In the genomic region with DNA sequence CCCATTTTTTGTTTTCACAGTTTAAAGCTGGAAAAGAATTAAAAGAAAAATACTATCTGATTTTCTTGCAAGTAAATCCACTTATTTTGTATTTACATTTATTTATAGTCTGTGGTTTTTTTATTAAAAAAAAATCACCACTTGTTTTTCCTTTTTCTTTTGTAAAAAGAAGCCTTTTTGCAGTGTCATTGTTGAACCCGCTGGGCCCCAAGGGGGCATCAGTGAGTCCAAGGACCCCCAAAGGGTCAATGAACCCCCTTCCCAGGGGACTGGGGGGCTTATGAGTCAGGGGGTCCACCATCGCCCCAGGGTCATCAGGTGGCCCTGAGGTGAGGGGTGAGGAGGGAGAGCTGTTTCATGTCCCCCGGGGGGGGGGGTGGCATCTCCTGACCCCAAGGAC, we compare ENCODE assay signal across 18 cellular contexts.
"Had no signal": no experiment of that assay in that cellular context is flagged by ENCODE, and none has a peak within 500 bp of the region (broad histone marks: within the 10 kb centered on the region; RNA-seq: fewer than 3 reads in every experiment).

No MANE protein-coding gene starts in this region.

- H3K27me3 ChIP-seq: body of pancreas had no signal

- H3K4me3 Mint-ChIP-seq: activated CD4-positive, alpha-beta memory T cell treated with anti-CD3 and anti-CD28 coated beads for 36 hours; activated CD4-positive, alpha-beta T cell treated with anti-CD3 and anti-CD28 coated beads for 36 hours; activated CD8-positive, alpha-beta memory T cell treated with anti-CD3 and anti-CD28 coated beads, Interleukin-2, amount 10 ng/mL, durations not matched to agents 7 days and 5 days; nephron; stimulated activated naive CD8-positive, alpha-beta T cell treated with anti-CD3 and anti-CD28 coated beads, Interleukin-15, Interleukin-2, amounts not matched to agents 100 ng/mL and 50 ng/mL, for 24 hours had no signal

- DNase-seq: activated CD4-positive, alpha-beta T cell treated with anti-CD3 and anti-CD28 coated beads for 36 hours; activated CD8-positive, alpha-beta memory T cell treated with anti-CD3 and anti-CD28 coated beads, Interleukin-2, amount 10 ng/mL, durations not matched to agents 7 days and 5 days; activated T-cell treated with anti-CD3 and anti-CD28 coated beads, Interleukin-2, amount 50 U/mL, for 1 hour; body of pancreas; central memory CD4-positive, alpha-beta T cell; cortex of kidney; effector CD8-positive, alpha-beta T cell; head of caudate nucleus; right lobe of liver; trophoblast cell had no signal

- H3K4me1 ChIP-seq: body of pancreas, psoas muscle, right lobe of liver, suprapubic skin had no signal

- ATAC-seq: activated CD4-positive, alpha-beta T cell treated with anti-CD3 and anti-CD28 coated beads for 36 hours; activated CD8-positive, alpha-beta memory T cell treated with anti-CD3 and anti-CD28 coated beads, Interleukin-2, amount 10 ng/mL, durations not matched to agents 7 days and 5 days; activated naive CD4-positive, alpha-beta T cell treated with anti-CD3 and anti-CD28 coated beads, Interleukin-2, amount 50 U/mL, for 72 hours; body of pancreas; psoas muscle; right lobe of liver had no signal

- H3K9me3 Mint-ChIP-seq: activated CD4-positive, alpha-beta memory T cell treated with anti-CD3 and anti-CD28 coated beads for 36 hours; activated naive CD4-positive, alpha-beta T cell treated with anti-CD3 and anti-CD28 coated beads, Interleukin-2, amount 50 U/mL, for 72 hours; nephron; stimulated activated naive CD8-positive, alpha-beta T cell treated with anti-CD3 and anti-CD28 coated beads, Interleukin-15, Interleukin-2, amounts not matched to agents 100 ng/mL and 50 ng/mL, for 24 hours had no signal

- H3K4me3 ChIP-seq: body of pancreas, psoas muscle, right lobe of liver, smooth muscle cell, suprapubic skin had no signal

- H3K4me1 Mint-ChIP-seq: activated CD4-positive, alpha-beta T cell treated with anti-CD3 and anti-CD28 coated beads for 36 hours; activated CD8-positive, alpha-beta memory T cell treated with anti-CD3 and anti-CD28 coated beads, Interleukin-2, amount 10 ng/mL, durations not matched to agents 7 days and 5 days had no signal

- H3K4me2 ChIP-seq: smooth muscle cell had no signal

- H3K36me3 Mint-ChIP-seq: activated CD4-positive, alpha-beta memory T cell treated with anti-CD3 and anti-CD28 coated beads for 36 hours; activated CD8-positive, alpha-beta memory T cell treated with anti-CD3 and anti-CD28 coated beads, Interleukin-2, amount 10 ng/mL, durations not matched to agents 7 days and 5 days; activated naive CD4-positive, alpha-beta T cell treated with anti-CD3 and anti-CD28 coated beads, Interleukin-2, amount 50 U/mL, for 72 hours had no signal

- H3K27ac Mint-ChIP-seq: activated CD4-positive, alpha-beta memory T cell treated with anti-CD3 and anti-CD28 coated beads for 36 hours; activated CD4-positive, alpha-beta T cell treated with anti-CD3 and anti-CD28 coated beads for 36 hours; activated CD8-positive, alpha-beta memory T cell treated with anti-CD3 and anti-CD28 coated beads, Interleukin-2, amount 10 ng/mL, durations not matched to agents 7 days and 5 days; activated naive CD4-positive, alpha-beta T cell treated with anti-CD3 and anti-CD28 coated beads, Interleukin-2, amount 50 U/mL, for 72 hours; nephron; stimulated activated naive CD8-positive, alpha-beta T cell treated with anti-CD3 and anti-CD28 coated beads, Interleukin-15, Interleukin-2, amounts not matched to agents 100 ng/mL and 50 ng/mL, for 24 hours had no signal

- H3K9me3 ChIP-seq: body of pancreas, psoas muscle, right lobe of liver, suprapubic skin had no signal

- H3K27ac ChIP-seq: body of pancreas, epithelial cell of prostate, psoas muscle, right lobe of liver, suprapubic skin had no signal

- H3K36me3 ChIP-seq: right lobe of liver, suprapubic skin had no signal
